In genomic region chr5:82277987-82278710, GRCh38 we compare ENCODE assay signal across 1 cellular context.
A peak's percentile ranks its signal among the peaks of the same experiment; 100 is the strongest.
TF ChIP-seq lines count a peak whose summit lies in the region.

Gene RPS23, minus strand, starts transcription at chr5:82278354. Its CDS starts 31 bp downstream, at chr5:82278323.

TF ChIP-seq in HepG2, 621 proteins besides CTCF, POLR2A, EP300 and RAD21 (continued from another document and continues in another):
- TF ChIP-seq RNF219 (CRISPR knock-in tag; IDR thresholded peaks at IDR 0.05), result no peak
- no peak for TF ChIP-seq ZNF326 (CRISPR knock-in tag; IDR thresholded peaks at IDR 0.05; ENCODE audit: borderline replicate concordance)
- TF ChIP-seq CHD4 (IDR thresholded peaks at IDR 0.05; ENCODE audit: borderline replicate concordance, low read length), result no peak
- TF ChIP-seq TRIM22 (IDR thresholded peaks at IDR 0.05), result no peak
- TF ChIP-seq FUBP1 (CRISPR knock-in tag; IDR thresholded peaks at IDR 0.05; ENCODE audit: borderline replicate concordance), result no peak
- no peak for TF ChIP-seq ZNF616 (CRISPR knock-in tag; IDR thresholded peaks at IDR 0.05; ENCODE audit: low read depth)
- peak; percentile 91 for TF ChIP-seq RFXAP (CRISPR knock-in tag; IDR thresholded peaks at IDR 0.05; ENCODE audit: borderline replicate concordance)
- TF ChIP-seq PCBP1 (IDR thresholded peaks at IDR 0.05; ENCODE audit: borderline replicate concordance, low read depth, low read length), result 0 out of 2 replicates have a peak, but pooled peaks have one; percentile 66
- no peak for TF ChIP-seq ZNF652 (CRISPR knock-in tag; IDR thresholded peaks at IDR 0.05; ENCODE audit: borderline replicate concordance, low read depth)
- peak; percentile 64 for TF ChIP-seq HCFC1 (IDR thresholded peaks at IDR 0.05; ENCODE audit: low read depth, low read length)
- TF ChIP-seq RELA (CRISPR knock-in tag; IDR thresholded peaks at IDR 0.05), result peak; percentile 28; the same call in 1 of the 2 replicates
- TF ChIP-seq ZNF460 (CRISPR knock-in tag; IDR thresholded peaks at IDR 0.05; ENCODE audit: borderline replicate concordance), result no peak
- TF ChIP-seq ZSCAN5A (CRISPR knock-in tag; IDR thresholded peaks at IDR 0.05; ENCODE audit: borderline replicate concordance), result no peak
- TF ChIP-seq IRF1 (CRISPR knock-in tag; IDR thresholded peaks at IDR 0.05; ENCODE audit: low read depth), result no peak
- TF ChIP-seq SAP130 (CRISPR knock-in tag; IDR thresholded peaks at IDR 0.05; ENCODE audit: low read depth), result peak; percentile 74
- TF ChIP-seq HDAC1 (CRISPR knock-in tag; IDR thresholded peaks at IDR 0.05), result peak; percentile 54
- no peak for TF ChIP-seq MTF1 (CRISPR knock-in tag; IDR thresholded peaks at IDR 0.05)
- no peak for TF ChIP-seq THAP7 (CRISPR knock-in tag; IDR thresholded peaks at IDR 0.05)
- TF ChIP-seq PAF1 (CRISPR knock-in tag; IDR thresholded peaks at IDR 0.05), result no peak
- TF ChIP-seq ZNF24 (IDR thresholded peaks at IDR 0.05), result no peak
- TF ChIP-seq WIZ (CRISPR knock-in tag; IDR thresholded peaks at IDR 0.05), result no peak
- TF ChIP-seq CAMTA2 (CRISPR knock-in tag; IDR thresholded peaks at IDR 0.05; ENCODE audit: borderline replicate concordance), result peak; percentile 78; the same call in 1 of the 2 replicates
- no peak for TF ChIP-seq ZNF17 (CRISPR knock-in tag; IDR thresholded peaks at IDR 0.05)
- TF ChIP-seq PBX3 (CRISPR knock-in tag; IDR thresholded peaks at IDR 0.05; ENCODE audit: borderline replicate concordance), result peak; percentile 61; the same call in 1 of the 2 replicates
- TF ChIP-seq HNF4G (IDR thresholded peaks at IDR 0.05; ENCODE audit: borderline replicate concordance, low read depth, low read length), result no peak
- no peak for TF ChIP-seq HNF4G (CRISPR knock-in tag; IDR thresholded peaks at IDR 0.05; ENCODE audit: borderline replicate concordance, low read depth)
- no peak for TF ChIP-seq MAFG (CRISPR knock-in tag; IDR thresholded peaks at IDR 0.05)
- no peak for TF ChIP-seq MNT (IDR thresholded peaks at IDR 0.05)
- no peak for TF ChIP-seq ZBTB49 (CRISPR knock-in tag; IDR thresholded peaks at IDR 0.05; ENCODE audit: borderline replicate concordance)
- no peak for TF ChIP-seq SOX5 (CRISPR knock-in tag; IDR thresholded peaks at IDR 0.05; ENCODE audit: borderline replicate concordance)
- no peak for TF ChIP-seq HMG20A (CRISPR knock-in tag; IDR thresholded peaks at IDR 0.05; ENCODE audit: borderline replicate concordance)
- no peak for TF ChIP-seq TBX3 (IDR thresholded peaks at IDR 0.05; ENCODE audit: borderline replicate concordance)
- TF ChIP-seq KLF11 (CRISPR knock-in tag; IDR thresholded peaks at IDR 0.05), result no peak; the same call in none of the 2 replicates
- TF ChIP-seq CC2D1A (CRISPR knock-in tag; IDR thresholded peaks at IDR 0.05), result no peak
- TF ChIP-seq ZNF710 (CRISPR knock-in tag; IDR thresholded peaks at IDR 0.05; ENCODE audit: borderline replicate concordance), result no peak
- TF ChIP-seq SIN3B (IDR thresholded peaks at IDR 0.05; ENCODE audit: low read length), result peak; percentile 48; the same call in 1 of the 2 replicates
- no peak for TF ChIP-seq ZNF614 (CRISPR knock-in tag; IDR thresholded peaks at IDR 0.05; ENCODE audit: borderline replicate concordance)
- TF ChIP-seq KLF16 (CRISPR knock-in tag; IDR thresholded peaks at IDR 0.05), result peak in 1 of 2 experiments; percentile 62; a peak in 2 of 4 replicates
- TF ChIP-seq FOXP4 (CRISPR knock-in tag; IDR thresholded peaks at IDR 0.05), result peak; percentile 20; the same call in 1 of the 2 replicates
- no peak for TF ChIP-seq SMAD9 (CRISPR knock-in tag; IDR thresholded peaks at IDR 0.05)
- TF ChIP-seq ZNF121 (CRISPR knock-in tag; IDR thresholded peaks at IDR 0.05), result no peak
- no peak for TF ChIP-seq U2AF2 (IDR thresholded peaks at IDR 0.05; ENCODE audit: low read depth, low read length)
- no peak for TF ChIP-seq PLRG1 (conservative IDR thresholded peaks at IDR 0.05)
- TF ChIP-seq KMT2B (CRISPR knock-in tag; IDR thresholded peaks at IDR 0.05), result peak; percentile 86
- TF ChIP-seq NR2F2 (IDR thresholded peaks at IDR 0.05; ENCODE audit: borderline replicate concordance, low read depth), result 0 out of 2 replicates have a peak, but pooled peaks have one; percentile 7
- no peak for TF ChIP-seq REXO4 (CRISPR knock-in tag; IDR thresholded peaks at IDR 0.05; ENCODE audit: borderline replicate concordance)
- TF ChIP-seq FOXJ3 (CRISPR knock-in tag; IDR thresholded peaks at IDR 0.05; ENCODE audit: borderline replicate concordance), result 0 out of 2 replicates have a peak, but pooled peaks have one; percentile 40
- TF ChIP-seq ZNF225 (CRISPR knock-in tag; IDR thresholded peaks at IDR 0.05), result peak; percentile 82
- TF ChIP-seq ZFX (CRISPR knock-in tag; IDR thresholded peaks at IDR 0.05; ENCODE audit: low read depth), result peak; percentile 95
